In the genomic region with DNA sequence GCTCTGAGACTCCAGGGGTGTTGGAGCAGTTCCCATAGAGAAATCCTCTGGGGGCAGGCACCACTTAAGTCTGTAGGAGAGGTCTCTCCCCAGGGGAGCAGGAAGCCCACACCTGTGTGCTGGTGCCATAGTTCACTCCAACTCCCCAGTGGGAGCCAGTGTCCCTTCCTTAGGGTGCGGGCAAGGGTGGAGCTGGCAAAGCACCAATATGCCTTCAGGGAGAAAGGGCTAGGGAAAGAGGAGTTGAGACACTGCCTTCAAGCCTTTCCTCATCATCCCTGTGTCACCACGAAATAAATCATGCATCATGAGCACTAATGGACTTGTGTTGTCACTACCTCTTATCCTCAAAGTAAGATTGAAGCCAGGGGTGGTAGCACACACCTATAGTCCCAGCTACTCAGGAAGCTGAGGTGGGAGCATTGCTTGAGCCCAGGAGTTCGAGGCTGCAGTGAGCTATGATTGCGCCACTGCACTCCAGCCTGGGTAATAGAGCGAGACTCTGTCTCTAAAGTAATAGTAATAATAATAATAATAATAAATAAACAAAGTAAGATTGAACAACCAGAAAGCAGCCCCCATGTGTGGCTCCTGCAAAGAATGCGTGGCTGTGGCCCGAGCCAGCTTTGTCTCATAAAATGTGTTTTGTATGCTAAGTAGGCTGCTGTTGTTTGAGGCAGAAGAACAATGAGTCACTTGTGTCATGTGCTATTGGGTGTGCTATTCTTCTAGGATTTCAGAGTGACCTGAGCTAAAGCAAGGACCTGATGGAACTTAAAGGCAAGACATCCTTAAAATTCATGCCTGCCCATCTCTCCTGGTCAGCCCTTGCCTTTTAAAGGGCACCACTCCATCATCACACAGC, we compare ENCODE assay signal across 8 cellular contexts. TPM values are rescaled to one million over a fixed set of nuclear protein-coding genes. Genes with fewer than 3 reads are reported as not detected.
DNase-seq lines count a peak whose midpoint lies in the region; ATAC-seq and TF ChIP-seq lines count a peak whose summit lies in the region.
"Had no signal": no experiment of that assay in that cellular context is flagged by ENCODE, and none has a peak within 500 bp of the region (broad histone marks: within the 10 kb centered on the region; RNA-seq: fewer than 3 reads in every experiment).

No MANE protein-coding gene starts in this region.

- POLR2A ChIA-PET in activated CD8-positive, alpha-beta T cell treated with anti-CD3 and anti-CD28 coated beads for 36 hours (lab: Charles Lee), result interaction anchor here (0.8 kb wide), 1 partner anchor 9 kb away, joined by 3 read pairs; the partner anchor contains the start of gene C1orf210
- POLR2A ChIA-PET in activated CD4-positive, alpha-beta memory T cell treated with anti-CD3 and anti-CD28 coated beads for 36 hours (lab: Charles Lee), result no interaction called here

- H3K27me3 Mint-ChIP-seq in activated CD8-positive, alpha-beta T cell treated with anti-CD3 and anti-CD28 coated beads for 36 hours, result no peaks in the 10 kb centered on the region
- H3K27me3 Mint-ChIP-seq in activated CD4-positive, alpha-beta memory T cell treated with anti-CD3 and anti-CD28 coated beads for 36 hours, result no peaks in the 10 kb centered on the region
- H3K27me3 Mint-ChIP-seq: activated T-cell treated with anti-CD3 and anti-CD28 coated beads, Interleukin-2, amount 50 U/mL, for 24 hours; naive B cell had no signal

- H3K9me3 Mint-ChIP-seq in activated CD8-positive, alpha-beta T cell treated with anti-CD3 and anti-CD28 coated beads for 36 hours, result no peaks in the 10 kb centered on the region
- no peaks in the 10 kb centered on the region for H3K9me3 Mint-ChIP-seq in activated CD4-positive, alpha-beta memory T cell treated with anti-CD3 and anti-CD28 coated beads for 36 hours
- H3K9me3 Mint-ChIP-seq: activated T-cell treated with anti-CD3 and anti-CD28 coated beads, Interleukin-2, amount 50 U/mL, for 24 hours; naive B cell had no signal

- no peak for ATAC-seq in activated CD8-positive, alpha-beta T cell treated with anti-CD3 and anti-CD28 coated beads for 36 hours

- no peak overlapping the region for H3K4me3 Mint-ChIP-seq in activated CD8-positive, alpha-beta T cell treated with anti-CD3 and anti-CD28 coated beads for 36 hours
- no peak overlapping the region for H3K4me3 Mint-ChIP-seq in activated CD4-positive, alpha-beta memory T cell treated with anti-CD3 and anti-CD28 coated beads for 36 hours
- H3K4me3 Mint-ChIP-seq: activated T-cell treated with anti-CD3 and anti-CD28 coated beads, Interleukin-2, amount 50 U/mL, for 24 hours; naive B cell had no signal

- no peak for TF ChIP-seq CTCF in activated CD8-positive, alpha-beta T cell treated with anti-CD3 and anti-CD28 coated beads for 36 hours (IDR thresholded peaks at IDR 0.05)

- intact Hi-C loops in activated CD8-positive, alpha-beta T cell treated with anti-CD3 and anti-CD28 coated beads for 36 hours (cut with micrococcal nuclease), result no loop called here
- intact Hi-C loops in activated CD4-positive, alpha-beta memory T cell treated with anti-CD3 and anti-CD28 coated beads for 36 hours (cut with micrococcal nuclease), result no loop called here

- H3K36me3 Mint-ChIP-seq in activated CD8-positive, alpha-beta T cell treated with anti-CD3 and anti-CD28 coated beads for 36 hours (ENCODE audit: low read depth), result no peaks in the 10 kb centered on the region
- no peaks in the 10 kb centered on the region for H3K36me3 Mint-ChIP-seq in activated CD4-positive, alpha-beta memory T cell treated with anti-CD3 and anti-CD28 coated beads for 36 hours
- H3K36me3 Mint-ChIP-seq: naive B cell had no signal

- peaks cover 14% of the 10 kb centered on the region for H3K4me1 Mint-ChIP-seq in activated CD8-positive, alpha-beta T cell treated with anti-CD3 and anti-CD28 coated beads for 36 hours (ENCODE audit: low read depth)
- peaks cover 16% of the 10 kb centered on the region for H3K4me1 Mint-ChIP-seq in activated CD4-positive, alpha-beta memory T cell treated with anti-CD3 and anti-CD28 coated beads for 36 hours (ENCODE audit: low read depth)
- H3K4me1 Mint-ChIP-seq: naive B cell had no signal

- H3K27ac Mint-ChIP-seq in activated CD8-positive, alpha-beta T cell treated with anti-CD3 and anti-CD28 coated beads for 36 hours, result peak overlapping the region; percentile 19
- H3K27ac Mint-ChIP-seq in activated CD4-positive, alpha-beta memory T cell treated with anti-CD3 and anti-CD28 coated beads for 36 hours, result no peak overlapping the region

- DNase-seq in A172 (ENCODE audit: low spot score) (peak; percentile 55), inferior parietal cortex (ENCODE audit: extremely low spot score) (peak; percentile 86), DMS79 treated with DMSO at 0.1 percent for 48 hours (lab: John Stamatoyannopoulos, UW) (no peak)
- no peak for DNase-seq in activated CD8-positive, alpha-beta T cell treated with anti-CD3 and anti-CD28 coated beads for 36 hours
- DNase-seq in activated CD4-positive, alpha-beta memory T cell treated with anti-CD3 and anti-CD28 coated beads for 36 hours, result no peak
- no peak for DNase-seq in stimulated activated naive CD4-positive, alpha-beta T cell treated with Interleukin-2 at 50 U/mL for 16 hours (lab: John Stamatoyannopoulos, UW)
- DNase-seq: activated T-cell treated with anti-CD3 and anti-CD28 coated beads, Interleukin-2, amount 50 U/mL, for 24 hours; naive B cell had no signal

- CTCF ChIA-PET in activated CD8-positive, alpha-beta T cell treated with anti-CD3 and anti-CD28 coated beads for 36 hours (lab: Charles Lee), result interaction anchor here (1.5 to 4.2 kb wide), 2 partner anchors 8 to 121 kb away, joined by 4 to 10 read pairs; partner anchors contain the start of gene C1orf210
- CTCF ChIA-PET in activated CD4-positive, alpha-beta memory T cell treated with anti-CD3 and anti-CD28 coated beads for 36 hours (lab: Charles Lee), result no interaction called here

RNA-seq across cellular contexts. Expression of gene TIE1, which starts 6.7 kb away (rescaled TPM):
- 0.41 and 3.2 TPM in 2 replicates for total RNA-seq in A172 (2014; rRNA removed; shearing (Covaris generic))
- total RNA-seq in activated CD8-positive, alpha-beta T cell treated with anti-CD3 and anti-CD28 coated beads for 36 hours, result under 1 TPM in 1 of 2 experiments, not detected in 1; 0.25 TPM
- total RNA-seq in activated CD4-positive, alpha-beta memory T cell treated with anti-CD3 and anti-CD28 coated beads for 36 hours, result not detected

RNA-seq across cellular contexts. Expression of gene C1orf210, which starts 8.7 kb away (rescaled TPM):
- total RNA-seq in A172 (2014; rRNA removed; shearing (Covaris generic)), result not detected in 2 replicates
- total RNA-seq in activated CD8-positive, alpha-beta T cell treated with anti-CD3 and anti-CD28 coated beads for 36 hours, result not detected
- total RNA-seq in activated CD4-positive, alpha-beta memory T cell treated with anti-CD3 and anti-CD28 coated beads for 36 hours, result not detected

RNA-seq across cellular contexts. Expression of gene TMEM125, which starts 24.3 kb away (rescaled TPM):
- total RNA-seq in A172 (2014; rRNA removed; shearing (Covaris generic)), result not detected in 2 replicates
- under 1 TPM in 1 of 2 experiments, not detected in 1; 0.81 TPM for total RNA-seq in activated CD8-positive, alpha-beta T cell treated with anti-CD3 and anti-CD28 coated beads for 36 hours
- under 1 TPM in 1 of 2 experiments, not detected in 1; 0.12 TPM for total RNA-seq in activated CD4-positive, alpha-beta memory T cell treated with anti-CD3 and anti-CD28 coated beads for 36 hours

RNA-seq across cellular contexts. Expression of gene MPL, which starts 43.5 kb away (rescaled TPM):
- total RNA-seq in A172 (2014; rRNA removed; shearing (Covaris generic)), result not detected in 2 replicates
- not detected for total RNA-seq in activated CD8-positive, alpha-beta T cell treated with anti-CD3 and anti-CD28 coated beads for 36 hours
- not detected for total RNA-seq in activated CD4-positive, alpha-beta memory T cell treated with anti-CD3 and anti-CD28 coated beads for 36 hours

Comparison
In these comparisons a context has a peak if more than half of its experiments do, and no peak if none do; other contexts are left out.
1. DNase-seq: peak in A172 (single experiment) and inferior parietal cortex (single experiment); none in activated CD8-positive, alpha-beta T cell treated with anti-CD3 and anti-CD28 coated beads for 36 hours (single experiment), activated CD4-positive, alpha-beta memory T cell treated with anti-CD3 and anti-CD28 coated beads for 36 hours (single experiment), DMS79 treated with DMSO at 0.1 percent for 48 hours (single experiment) and stimulated activated naive CD4-positive, alpha-beta T cell treated with Interleukin-2 at 50 U/mL for 16 hours (single experiment).